ENCODE assay signal across 1 cellular context in the genomic region with DNA sequence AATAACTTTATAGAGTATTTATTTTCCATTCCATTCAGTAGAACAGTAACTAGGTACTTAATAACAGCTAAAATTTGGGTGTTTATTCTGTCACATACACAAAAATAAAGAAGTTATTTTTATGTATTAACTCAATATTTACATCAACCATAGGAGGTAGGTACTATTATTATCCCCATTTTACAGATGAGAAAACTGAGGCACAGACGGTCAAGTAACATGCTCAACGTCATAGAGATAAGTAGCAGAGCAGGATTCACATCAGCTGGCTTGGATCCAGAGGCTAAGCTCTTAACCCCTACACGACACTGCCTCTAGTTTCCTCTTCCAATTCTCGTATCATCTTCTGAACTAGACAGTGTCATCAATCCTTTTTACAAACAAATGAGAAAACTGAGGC.
TF ChIP-seq lines count a peak whose summit lies in the region.

No MANE protein-coding gene starts in this region.

TF ChIP-seq in HepG2, 621 proteins besides CTCF, POLR2A, EP300 and RAD21:
- TF ChIP-seq ZNF562 (CRISPR knock-in tag; IDR thresholded peaks at IDR 0.05; ENCODE audit: borderline replicate concordance) (no peak), ZNF629 (CRISPR knock-in tag; conservative IDR thresholded peaks at IDR 0.05) (peak; percentile 90), PRMT3 (CRISPR knock-in tag; IDR thresholded peaks at IDR 0.05; ENCODE audit: borderline replicate concordance, low read depth) (no peak)
TF ChIP-seq in HepG2: peak in this region for 1.
